Comparison of ENCODE assay signal across 29 cellular contexts in the genomic region with DNA sequence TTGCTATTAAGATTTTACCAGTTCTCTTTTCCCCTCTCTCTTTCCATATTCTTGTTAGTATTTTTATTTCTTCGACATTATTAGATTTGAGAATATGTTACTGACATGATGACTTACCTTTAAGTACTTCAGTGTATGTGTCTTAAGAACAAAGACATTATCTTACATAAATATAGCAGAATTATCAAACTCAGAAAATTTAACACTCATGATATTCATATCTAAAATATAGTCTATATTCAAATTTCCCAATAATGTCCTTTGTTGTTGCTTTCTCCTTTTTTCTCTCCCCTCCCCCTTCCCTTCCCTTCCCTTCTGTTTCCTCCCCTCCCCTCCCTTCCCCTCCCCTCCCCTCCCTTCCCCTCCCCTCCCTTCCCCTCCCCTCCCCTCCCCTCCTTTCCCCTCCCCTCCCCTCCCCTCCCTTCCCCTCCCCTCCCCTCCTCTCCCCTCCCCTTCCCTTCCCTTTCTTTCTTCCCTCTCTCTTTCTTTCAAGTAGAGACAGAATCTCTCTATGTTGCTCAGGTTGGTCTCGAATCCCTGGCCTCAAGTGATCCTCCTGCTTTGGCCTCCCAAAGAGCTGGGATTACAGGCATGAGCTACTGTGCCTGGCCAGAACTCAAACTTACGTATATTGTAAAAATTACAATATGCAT.
"Had no signal": no experiment of that assay in that cellular context is flagged by ENCODE, and none has a peak within 500 bp of the region (broad histone marks: within the 10 kb centered on the region; RNA-seq: fewer than 3 reads in every experiment).

No MANE protein-coding gene starts in this region.

- FAIRE-seq: urothelium cell line had no signal

- H3K4me3 ChIP-seq: stomach, suprapubic skin, testis, thoracic aorta, thyroid gland, tibial artery, tibial nerve, transverse colon, upper lobe of left lung, upper lobe of right lung, uterus, vagina had no signal

- H3K27me3 Mint-ChIP-seq: stimulated activated memory B cell treated with anti-CD40 and anti-IgM and Interleukin-4, amounts not matched to agents 10 μg/mL and 1 μg/mL and 100 μg/mL, for 72 hours; stimulated activated naive B cell treated with anti-CD40 and anti-IgM and Interleukin-4, amounts not matched to agents 10 μg/mL and 1 μg/mL and 100 μg/mL, for 72 hours; type B pancreatic cell had no signal

- ATAC-seq: stimulated activated effector memory CD8-positive, alpha-beta T cell treated with anti-CD3 and anti-CD28 coated beads, Interleukin-12 subunit alpha, Interleukin-12 subunit beta, amount 100 ng/mL, for 72 hours; stimulated activated memory B cell treated with anti-CD40 and anti-IgM and Interleukin-4, amounts not matched to agents 10 μg/mL and 1 μg/mL and 100 μg/mL, for 72 hours; stimulated activated naive B cell treated with anti-CD40 and anti-IgM and Interleukin-4, amounts not matched to agents 10 μg/mL and 1 μg/mL and 100 μg/mL, for 72 hours; stimulated activated naive CD8-positive, alpha-beta T cell treated with anti-CD3 and anti-CD28 coated beads, Interleukin-15, amount 100 ng/mL, for 72 hours; stimulated activated naive CD8-positive, alpha-beta T cell treated with anti-CD3 and anti-CD28 coated beads, Interleukin-15, Interleukin-2, amounts not matched to agents 100 U/mL and 50 U/mL, for 24 hours; upper lobe of right lung had no signal

- DNase-seq: stimulated activated CD4-positive, alpha-beta T cell treated with anti-CD3 and anti-CD28 coated beads, Interleukin-2, amount 100 ng/mL, for 48 hours; stimulated activated CD4-positive, alpha-beta T cell treated with anti-CD3 and anti-CD28 coated beads, Interleukin-4, amount 100 ng/mL, for 1 hour; stimulated activated CD4-positive, alpha-beta T cell treated with anti-CD3 and anti-CD28 coated beads, Interleukin-4, amount 100 ng/mL, for 24 hours; stimulated activated CD4-positive, alpha-beta T cell treated with anti-CD3 and anti-CD28 coated beads, Interleukin-4, amount 100 ng/mL, for 4 hours; stimulated activated CD8-positive, alpha-beta memory T cell treated with anti-CD3 and anti-CD28 coated beads, Interleukin-4, amount 100 ng/mL, for 48 hours; stimulated activated naive B cell treated with anti-CD40 and anti-IgM and Interleukin-4, amounts not matched to agents 10 μg/mL and 1 μg/mL and 100 μg/mL, for 72 hours; stimulated activated naive CD4-positive, alpha-beta T cell; stimulated activated naive CD4-positive, alpha-beta T cell treated with Interleukin-2 at 50 U/mL for 16 hours; stimulated activated naive CD8-positive, alpha-beta T cell treated with anti-CD3 and anti-CD28 coated beads, Interleukin-15, amount 100 ng/mL, for 72 hours; stimulated activated naive CD8-positive, alpha-beta T cell treated with anti-CD3 and anti-CD28 coated beads, Interleukin-15, Interleukin-2, amounts not matched to agents 100 U/mL and 50 U/mL, for 24 hours; stomach; substantia nigra; testis; thyroid gland; tibial artery; transverse colon; trophoblast cell; upper lobe of left lung; upper lobe of right lung; uterus had no signal

- H3K4me3 Mint-ChIP-seq: stimulated activated effector memory CD8-positive, alpha-beta T cell treated with anti-CD3 and anti-CD28 coated beads, Interleukin-12 subunit alpha, Interleukin-12 subunit beta, amount 100 ng/mL, for 72 hours; stimulated activated memory B cell treated with anti-CD40 and anti-IgM and Interleukin-4, amounts not matched to agents 10 μg/mL and 1 μg/mL and 100 μg/mL, for 72 hours; stimulated activated naive B cell treated with anti-CD40 and anti-IgM and Interleukin-4, amounts not matched to agents 10 μg/mL and 1 μg/mL and 100 μg/mL, for 72 hours; stimulated activated naive CD8-positive, alpha-beta T cell treated with anti-CD3 and anti-CD28 coated beads, Interleukin-15, amount 100 ng/mL, for 72 hours; stimulated activated naive CD8-positive, alpha-beta T cell treated with anti-CD3 and anti-CD28 coated beads, Interleukin-15, Interleukin-2, amounts not matched to agents 100 ng/mL and 50 ng/mL, for 24 hours; type B pancreatic cell had no signal

- H3K9me3 ChIP-seq: suprapubic skin, testis, thoracic aorta, thyroid gland, tibial artery, transverse colon, upper lobe of left lung, upper lobe of right lung, uterus, vagina had no signal

- H3K4me1 ChIP-seq: testis, thyroid gland, upper lobe of right lung, uterus had no signal

- H3K27me3 ChIP-seq: stomach, suprapubic skin, testis, thyroid gland, tibial artery, tibial nerve, transverse colon, upper lobe of left lung, upper lobe of right lung, uterus, vagina had no signal

- H3K27ac Mint-ChIP-seq: stimulated activated effector memory CD8-positive, alpha-beta T cell treated with anti-CD3 and anti-CD28 coated beads, Interleukin-12 subunit alpha, Interleukin-12 subunit beta, amount 100 ng/mL, for 72 hours; stimulated activated memory B cell treated with anti-CD40 and anti-IgM and Interleukin-4, amounts not matched to agents 10 μg/mL and 1 μg/mL and 100 μg/mL, for 72 hours; stimulated activated naive B cell treated with anti-CD40 and anti-IgM and Interleukin-4, amounts not matched to agents 10 μg/mL and 1 μg/mL and 100 μg/mL, for 72 hours; stimulated activated naive CD8-positive, alpha-beta T cell treated with anti-CD3 and anti-CD28 coated beads, Interleukin-15, amount 100 ng/mL, for 72 hours; stimulated activated naive CD8-positive, alpha-beta T cell treated with anti-CD3 and anti-CD28 coated beads, Interleukin-15, Interleukin-2, amounts not matched to agents 100 ng/mL and 50 ng/mL, for 24 hours; type B pancreatic cell had no signal

- H3K36me3 Mint-ChIP-seq: stimulated activated effector memory CD8-positive, alpha-beta T cell treated with anti-CD3 and anti-CD28 coated beads, Interleukin-12 subunit alpha, Interleukin-12 subunit beta, amount 100 ng/mL, for 72 hours had no signal

- H3K27ac ChIP-seq: stomach, suprapubic skin, testis, thoracic aorta, thyroid gland, tibial artery, tibial nerve, transverse colon, upper lobe of left lung, upper lobe of right lung, uterus, vagina had no signal

- H3K36me3 ChIP-seq: suprapubic skin, thoracic aorta, thyroid gland, tibial artery, tibial nerve, transverse colon, upper lobe of left lung, upper lobe of right lung, uterus, vagina had no signal
